In genomic region chr14:71181215-71182003, GRCh38 we compare ENCODE assay signal across 18 cellular contexts.
"Had no signal": no experiment of that assay in that cellular context is flagged by ENCODE, and none has a peak within 500 bp of the region (broad histone marks: within the 10 kb centered on the region; RNA-seq: fewer than 3 reads in every experiment).

No MANE protein-coding gene starts in this region.

- H3K4me1 Mint-ChIP-seq: activated naive CD4-positive, alpha-beta T cell treated with anti-CD3 and anti-CD28 coated beads, Interleukin-2, amount 50 U/mL, for 24 hours; memory B cell; stimulated activated naive CD8-positive, alpha-beta T cell treated with anti-CD3 and anti-CD28 coated beads, Interleukin-15, amount 100 ng/mL, for 72 hours had no signal

- H3K9me3 ChIP-seq: breast epithelium, left ventricle myocardium inferior, prostate gland, suprapubic skin, transverse colon had no signal

- H3K36me3 ChIP-seq: breast epithelium, left ventricle myocardium inferior, prostate gland, suprapubic skin, transverse colon, WERI-Rb-1 had no signal

- ATAC-seq: right cardiac atrium; stimulated activated naive CD8-positive, alpha-beta T cell treated with anti-CD3 and anti-CD28 coated beads, Interleukin-15, amount 100 ng/mL, for 72 hours had no signal

- H3K27me3 ChIP-seq: breast epithelium, suprapubic skin, transverse colon had no signal

- H3K36me3 Mint-ChIP-seq: activated naive CD4-positive, alpha-beta T cell treated with anti-CD3 and anti-CD28 coated beads, Interleukin-2, amount 50 U/mL, for 24 hours; memory B cell had no signal

- H3K9me3 Mint-ChIP-seq: activated naive CD4-positive, alpha-beta T cell treated with anti-CD3 and anti-CD28 coated beads, Interleukin-2, amount 50 U/mL, for 24 hours; memory B cell; stimulated activated naive CD8-positive, alpha-beta T cell treated with anti-CD3 and anti-CD28 coated beads, Interleukin-15, amount 100 ng/mL, for 72 hours had no signal

- H3K4me2 ChIP-seq: smooth muscle cell had no signal

- H3K4me1 ChIP-seq: breast epithelium, left ventricle myocardium inferior, prostate gland, suprapubic skin, transverse colon had no signal

- H3K27ac ChIP-seq: breast epithelium, left ventricle myocardium inferior, prostate gland, suprapubic skin, transverse colon, WERI-Rb-1 had no signal

- H3K4me3 ChIP-seq: breast epithelium, left ventricle myocardium inferior, prostate gland, smooth muscle cell, suprapubic skin, transverse colon had no signal

- H3K27me3 Mint-ChIP-seq: stimulated activated naive CD8-positive, alpha-beta T cell treated with anti-CD3 and anti-CD28 coated beads, Interleukin-15, amount 100 ng/mL, for 72 hours had no signal

- DNase-seq: activated CD4-positive, alpha-beta T cell treated with anti-CD3 and anti-CD28 coated beads for 1 hour; activated gamma-delta T cell; effector memory CD4-positive, alpha-beta T cell; kidney glomerular epithelial cell; left ventricle myocardium inferior; right cardiac atrium; stimulated activated CD4-positive, alpha-beta T cell treated with anti-CD3 and anti-CD28 coated beads, Interleukin-4, amount 100 ng/mL, for 1 hour; stimulated activated naive CD8-positive, alpha-beta T cell treated with anti-CD3 and anti-CD28 coated beads, Interleukin-15, amount 100 ng/mL, for 72 hours; T-helper 2 cell; transverse colon; WERI-Rb-1 had no signal

- H3K4me3 Mint-ChIP-seq: activated naive CD4-positive, alpha-beta T cell treated with anti-CD3 and anti-CD28 coated beads, Interleukin-2, amount 50 U/mL, for 24 hours; memory B cell; neural crest cell; stimulated activated naive CD8-positive, alpha-beta T cell treated with anti-CD3 and anti-CD28 coated beads, Interleukin-15, amount 100 ng/mL, for 72 hours had no signal

- H3K27ac Mint-ChIP-seq: activated naive CD4-positive, alpha-beta T cell treated with anti-CD3 and anti-CD28 coated beads, Interleukin-2, amount 50 U/mL, for 24 hours; memory B cell; stimulated activated naive CD8-positive, alpha-beta T cell treated with anti-CD3 and anti-CD28 coated beads, Interleukin-15, amount 100 ng/mL, for 72 hours had no signal
